8 cellular contexts compared by ENCODE assay signal in the genomic region with DNA sequence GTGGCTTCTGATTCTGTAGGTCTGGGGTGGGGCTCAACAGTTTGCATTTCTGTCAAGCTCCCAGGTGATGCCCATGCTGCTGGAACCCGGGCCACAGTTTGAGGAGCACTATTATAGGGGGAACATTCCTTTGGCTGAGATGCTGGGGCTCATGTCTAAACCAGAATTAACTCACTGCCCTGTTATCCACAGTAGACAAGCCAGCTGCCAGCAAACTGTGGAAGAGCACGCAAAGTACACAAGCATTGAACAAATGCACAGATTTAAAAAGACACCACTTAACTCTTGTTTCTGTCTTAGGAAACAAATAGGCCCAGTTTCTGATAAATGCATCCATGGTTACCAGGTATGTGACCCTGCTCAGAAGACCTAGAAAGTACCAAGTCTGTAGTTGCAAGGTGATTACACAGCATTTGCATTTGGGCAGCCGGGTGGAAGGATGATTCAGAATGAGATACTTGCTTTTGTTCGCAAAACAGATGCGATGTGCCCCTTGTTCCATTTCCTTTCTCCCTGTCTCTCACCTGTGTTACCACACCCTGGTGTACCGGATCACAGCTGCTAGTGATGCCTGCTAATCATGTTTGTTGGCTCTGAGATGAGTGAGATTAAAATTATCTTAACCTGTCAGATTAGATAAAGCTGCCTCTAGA. TPM values are rescaled to one million over a fixed set of nuclear protein-coding genes. Genes with fewer than 3 reads are reported as not detected.
A peak's percentile ranks its signal among the peaks of the same experiment; 100 is the strongest.
DNase-seq lines count a peak whose midpoint lies in the region; ATAC-seq and TF ChIP-seq lines count a peak whose summit lies in the region.

No MANE protein-coding gene starts in this region.

- TF ChIP-seq CTCF in GM10266 (IDR thresholded peaks at IDR 0.05; ENCODE audit: control insufficient read depth, insufficient read depth, low read depth, missing control alignments) = no peak

- peaks cover 19% of the 10 kb centered on the region for H3K4me1 Mint-ChIP-seq in T-helper 17 cell

- H3K36me3 Mint-ChIP-seq in T-helper 17 cell (ENCODE audit: low read depth) = peaks cover 7% of the 10 kb centered on the region

- H3K4me3 Mint-ChIP-seq in T-helper 17 cell = no peak overlapping the region

- no peaks in the 10 kb centered on the region for H3K27me3 Mint-ChIP-seq in T-helper 17 cell

- no peak overlapping the region for H3K27ac Mint-ChIP-seq in T-helper 17 cell

- no peaks in the 10 kb centered on the region for H3K9me3 ChIP-seq in T-helper 17 cell (ENCODE audit: control insufficient read depth, low read length, poor library complexity, severe bottlenecking)

- ATAC-seq in GM19043 (IDR thresholded peaks at IDR 0.05; ENCODE audit: low read depth, unreplicated experiment) (peak; percentile 76), HG03095 (IDR thresholded peaks at IDR 0.05; ENCODE audit: unreplicated experiment) (peak; percentile 79), T-helper 17 cell (peak; percentile 33)

- DNase-seq in COLO668 (lab: John Stamatoyannopoulos, UW; ENCODE audit: unreplicated experiment) (peak; percentile 46), T-helper 17 cell (no peak), GM10266 (ENCODE audit: extremely low spot score) (no peak), amniotic stem cell (lab: John Stamatoyannopoulos, UW) (no peak), NCI-H446 (lab: John Stamatoyannopoulos, UW) (no peak), mucosa of gallbladder (ENCODE audit: low spot score) (no peak)

RNA-seq across cellular contexts. Expression of a gene that starts 12.4 kb away (rescaled TPM):
- total RNA-seq in T-helper 17 cell (10 to 100 TPM; 22.3 to 27.4 TPM), mucosa of gallbladder (40.9 TPM)
